Comparison of ENCODE assay signal across 19 cellular contexts in genomic region chr10:71679425-71679824, GRCh38. TPM values are rescaled to one million over a fixed set of nuclear protein-coding genes. Genes with fewer than 3 reads are reported as not detected.
A peak's percentile ranks its signal among the peaks of the same experiment; 100 is the strongest.
DNase-seq lines count a peak whose midpoint lies in the region; ATAC-seq, FAIRE-seq and TF ChIP-seq lines count a peak whose summit lies in the region.
"Had no signal": no experiment of that assay in that cellular context is flagged by ENCODE, and none has a peak within 500 bp of the region (broad histone marks: within the 10 kb centered on the region; RNA-seq: fewer than 3 reads in every experiment).

No MANE protein-coding gene starts in this region.

- H3K4me3 ChIP-seq in BLaER1 (no peak overlapping the region), K562 (no peak overlapping the region), left ventricle myocardium inferior (no peak overlapping the region), neuronal stem cell (ENCODE audit: low read length in 2 of 2) (no peak overlapping the region), stomach (no peak overlapping the region)
- H3K4me3 ChIP-seq: GM23248 had no signal

- no peak overlapping the region for H3K14ac ChIP-seq in neuronal stem cell (ENCODE audit: low read length)

- H3K9me3 ChIP-seq in BLaER1 (no peaks in the 10 kb centered on the region), K562 (replicated peaks; ENCODE audit: control insufficient read depth, insufficient read depth, low read depth, low read length) (no peaks in the 10 kb centered on the region), left ventricle myocardium inferior (replicated peaks) (no peaks in the 10 kb centered on the region), neuronal stem cell (replicated peaks in 1 of 2; ENCODE audit: control insufficient read depth in 2 of 2, insufficient read depth in 1 of 2, low read depth in 1 of 2, low read length in 2 of 2) (no peaks in the 10 kb centered on the region), stomach (no peaks in the 10 kb centered on the region)
- H3K9me3 ChIP-seq: Caco-2 had no signal

- no peak overlapping the region for H3K23ac ChIP-seq in neuronal stem cell (ENCODE audit: low read depth, low read length, poor library complexity)

- no peaks in the 10 kb centered on the region for H3K9me1 ChIP-seq in K562 (ENCODE audit: control insufficient read depth, insufficient read depth, low read length)

- DNase-seq in K562 (ENCODE audit: extremely low read depth in 1 of 4, low spot score in 3 of 4) (no peak), left ventricle myocardium inferior (peak; percentile 52), neuronal stem cell (ENCODE audit: low spot score) (no peak), stomach (no peak)
- DNase-seq: Caco-2; CD8-positive, alpha-beta T cell; DND-41; GDM1; GM23248 had no signal

- WGBS in K562 (ENCODE audit: insufficient coverage, low coverage, missing lambda C conversion rate): 45% methylated on average over 9 of the region's 9 CpGs
- no CpG with 5 or more reads among the region's 9 CpGs for WGBS in neuronal stem cell (ENCODE audit: extremely low coverage in 2 of 2, insufficient read length in 2 of 2, insufficient replicate concordance in 1 of 2), 2 donors
- WGBS in stomach, 5 donors: 68 to 80% (median 78%) methylated on average over 8 to 9 of the region's 9 CpGs

- TF ChIP-seq POLR2A in K562 (conservative IDR thresholded peaks at IDR 0.05) (no peak), stomach (IDR thresholded peaks at IDR 0.05) (no peak)

- no peaks in the 10 kb centered on the region for H3K27me3 ChIP-seq in BLaER1
- no peaks in the 10 kb centered on the region for H3K27me3 ChIP-seq in K562 (ENCODE audit: control insufficient read depth in 2 of 2, insufficient read depth in 2 of 2, low read length in 2 of 2)
- peaks cover 2% of the 10 kb centered on the region for H3K27me3 ChIP-seq in left ventricle myocardium inferior (ENCODE audit: low read depth)
- H3K27me3 ChIP-seq in neuronal stem cell (ENCODE audit: control insufficient read depth in 3 of 3, insufficient read depth in 3 of 3, low read depth in 1 of 3, low read length in 3 of 3): peaks cover 0 to 8% (median 0%) of the 10 kb centered on the region in 3 experiments
- H3K27me3 ChIP-seq in stomach: no peaks in the 10 kb centered on the region

- FAIRE-seq in K562 (lab: Jason Lieb, UNC): no peak
- FAIRE-seq: A204.1, GM12892, GM19239, H54 had no signal

- CTCF ChIA-PET in K562 (lab: Yijun Ruan, JAX; ENCODE audit: low intra/inter-chr PET ratio): no interaction called here

- TF ChIP-seq CTCF in K562 (IDR thresholded peaks at IDR 0.05 in 2 of 3, conservative IDR thresholded peaks at IDR 0.05 in 1 of 3; ENCODE audit: insufficient read depth in 2 of 3, low read depth in 1 of 3, low read length in 3 of 3) (no peak), left ventricle myocardium inferior (IDR thresholded peaks at IDR 0.05; ENCODE audit: borderline replicate concordance) (no peak), stomach (IDR thresholded peaks at IDR 0.05) (no peak)

- ATAC-seq in K562: no peak; the same call in 1 of the 3 replicates
- no peak for ATAC-seq in HG02870 (IDR thresholded peaks at IDR 0.05; ENCODE audit: unreplicated experiment)
- ATAC-seq in GM21825 (IDR thresholded peaks at IDR 0.05; ENCODE audit: unreplicated experiment): no peak
- no peak for ATAC-seq in GM21360 (IDR thresholded peaks at IDR 0.05; ENCODE audit: unreplicated experiment)
- ATAC-seq: CD8-positive, alpha-beta T cell; HCT116 had no signal

- peak overlapping the region; percentile 88 for H2BK12ac ChIP-seq in neuronal stem cell (ENCODE audit: low read length)

- in situ Hi-C loops in K562 (cut with MboI): no loop called here

- H3K18ac ChIP-seq in neuronal stem cell (ENCODE audit: low read length): peak overlapping the region; percentile 84

- H3K4me2 ChIP-seq in BLaER1: peak overlapping the region; percentile 27
- H3K4me2 ChIP-seq in K562 (ENCODE audit: insufficient read depth, low read length): no peak overlapping the region
- H3K4me2 ChIP-seq in neuronal stem cell (ENCODE audit: insufficient read depth, low read length, poor library complexity, severe bottlenecking): no peak overlapping the region

- no peak for TF ChIP-seq RAD21 in K562 (CRISPR knock-in tag; conservative IDR thresholded peaks at IDR 0.05 in 1 of 2, IDR thresholded peaks at IDR 0.05 in 1 of 2)

- H3K79me1 ChIP-seq in neuronal stem cell (ENCODE audit: low read depth, low read length): no peaks in the 10 kb centered on the region

- H3K36me3 ChIP-seq in BLaER1 (no peaks in the 10 kb centered on the region), K562 (ENCODE audit: control insufficient read depth, insufficient read depth, low read length) (no peaks in the 10 kb centered on the region), left ventricle myocardium inferior (no peaks in the 10 kb centered on the region), neuronal stem cell (replicated peaks in 1 of 2; ENCODE audit: control insufficient read depth in 2 of 2, insufficient read depth in 2 of 2, low read length in 2 of 2) (no peaks in the 10 kb centered on the region), stomach (no peaks in the 10 kb centered on the region)

- H3K4ac ChIP-seq in neuronal stem cell (ENCODE audit: low read length): no peak overlapping the region

- no peak overlapping the region for H2BK15ac ChIP-seq in neuronal stem cell (ENCODE audit: low read length)

- no TSS peak for BruUV-seq in K562 (replicated peaks; lab: Mats Ljungman, UMichigan)

- H2BK120ac ChIP-seq in neuronal stem cell (ENCODE audit: low read depth, low read length): no peak overlapping the region

- H3K9ac ChIP-seq in BLaER1: no peak overlapping the region
- H3K9ac ChIP-seq in K562 (ENCODE audit: insufficient read depth in 1 of 2, low read depth in 2 of 2, low read length in 2 of 2): peak overlapping the region in 1 of 2 experiments; percentile 18; a peak in 2 of 4 replicates
- peak overlapping the region; percentile 50 for H3K9ac ChIP-seq in neuronal stem cell (ENCODE audit: low read depth, low read length, poor library complexity)
- H3K9ac ChIP-seq: GM23248 had no signal

- H2AFZ ChIP-seq in K562 (ENCODE audit: low read depth, low read length) (peak overlapping the region; percentile 11; the same call in 1 of the 2 replicates), neuronal stem cell (ENCODE audit: low read length) (no peak overlapping the region)
- H2AFZ ChIP-seq: GM23248 had no signal

- H2BK5ac ChIP-seq in neuronal stem cell (ENCODE audit: low read length): no peak overlapping the region

- intact Hi-C loops in K562 (cut with micrococcal nuclease): no loop called here
- intact Hi-C loops in left ventricle myocardium inferior (cut with micrococcal nuclease): no loop called here
- intact Hi-C loops in stomach (cut with DNase I; ENCODE audit: low total_unique reads): no loop called here

- no peak overlapping the region for H3K27ac ChIP-seq in BLaER1
- no peak overlapping the region for H3K27ac ChIP-seq in K562 (ENCODE audit: extremely low read depth, low read depth, low read length)
- H3K27ac ChIP-seq in left ventricle myocardium inferior (replicated peaks): peak overlapping the region; percentile 84
- H3K27ac ChIP-seq in neuronal stem cell (replicated peaks; ENCODE audit: low read length): no peak overlapping the region
- H3K27ac ChIP-seq in stomach: no peak overlapping the region
- H3K27ac ChIP-seq: GM23248 had no signal

- no peak overlapping the region for H4K8ac ChIP-seq in neuronal stem cell (ENCODE audit: low read depth, low read length)

- no peaks in the 10 kb centered on the region for H3K79me2 ChIP-seq in K562 (ENCODE audit: control insufficient read depth, insufficient read depth, low read length)

- H3K4me1 ChIP-seq in BLaER1 (peaks cover 21% of the 10 kb centered on the region), K562 (replicated peaks in 1 of 2; ENCODE audit: control insufficient read depth in 2 of 2, insufficient read depth in 2 of 2, low read length in 2 of 2) (peaks cover 5 to 16% of the 10 kb centered on the region in 2 experiments), left ventricle myocardium inferior (peaks cover 49% of the 10 kb centered on the region), neuronal stem cell (ENCODE audit: control insufficient read depth in 2 of 2, insufficient read depth in 1 of 2, low read depth in 1 of 2, low read length in 2 of 2) (peaks cover 0 to 3% of the 10 kb centered on the region in 2 donors), stomach (peaks cover 0 to 4% (median 1%) of the 10 kb centered on the region in 4 donors)
- H3K4me1 ChIP-seq: Caco-2 had no signal

- TF ChIP-seq EP300 in K562 (IDR thresholded peaks at IDR 0.05; ENCODE audit: low read length) (no peak), stomach (IDR thresholded peaks at IDR 0.05) (no peak)

- POLR2A ChIA-PET in K562 (lab: Yijun Ruan, JAX): interaction anchor here (0.6 to 1.1 kb wide), 3 partner anchors 17 to 34 kb away, joined by 3 read pairs; no protein-coding TSS in a partner anchor

- H2AK5ac ChIP-seq in neuronal stem cell (ENCODE audit: low read depth, low read length): peak overlapping the region; percentile 86

- H4K91ac ChIP-seq in neuronal stem cell (ENCODE audit: low read depth, low read length, poor library complexity): no peak overlapping the region

- no peaks in the 10 kb centered on the region for H4K20me1 ChIP-seq in BLaER1
- H4K20me1 ChIP-seq in K562 (replicated peaks; ENCODE audit: control insufficient read depth, insufficient read depth, low read length): no peaks in the 10 kb centered on the region

TF ChIP-seq in K562, 482 proteins besides CTCF, POLR2A, EP300 and RAD21 (continues in another document):
- no peak for TF ChIP-seq ZNF778 (CRISPR knock-in tag; IDR thresholded peaks at IDR 0.05)

RNA-seq across cellular contexts. Expression of gene C10orf105, which starts 40.2 kb away (rescaled TPM):
- total RNA-seq in K562 (2011; cell fraction: chromatin; rRNA removed; ENCODE audit: low replicate concordance): 0.09 TPM in 1 of 2 replicates, not detected in the other
- 0.17 TPM in 1 of 2 replicates, not detected in the other for total RNA-seq in K562 (2011; cell fraction: nucleolus; rRNA removed)
- total RNA-seq in K562 (2011; cell fraction: nucleoplasm; rRNA removed): not detected in 2 replicates
- not detected in 2 replicates for total RNA-seq in K562 (2014; rRNA removed)
- 0.03 and 0.04 TPM in 2 replicates for total RNA-seq in K562 (2014; rRNA removed; fragmentation: Illumina TruSeq; extraction: Trizol)
- 0.15 and 0.25 TPM in 2 replicates for total RNA-seq in K562 (2015; rRNA removed; fragmentation: Illumina TruSeq; extraction: Trizol)
- 0.09 TPM in 2 replicates for total RNA-seq in K562 (2021)
- 0.04 TPM in 2 replicates for polyA plus RNA-seq in K562 (2011; rRNA removed)
- 0.01 and 0.12 TPM in 2 replicates for polyA plus RNA-seq in K562 (2011; cell fraction: cytosol; rRNA removed)
- 0.10 TPM in 1 of 2 replicates, not detected in the other for polyA plus RNA-seq in K562 (2011; cell fraction: nucleus; rRNA removed)
- 0.40 and 0.58 TPM in 2 replicates for polyA plus RNA-seq in K562 (2012)
- polyA plus RNA-seq in K562 (2014; fragmentation: Illumina TruSeq; extraction: Trizol): 0.03 and 0.07 TPM in 2 replicates
- polyA plus RNA-seq in K562 (2014; fragmentation: Nextera tagmentation; extraction: Ambion mirVana): not detected
- polyA plus RNA-seq in K562 (2014; rRNA removed): 0.04 and 0.11 TPM in 2 replicates
- 0.18 TPM in 1 of 2 replicates, not detected in the other for polyA minus RNA-seq in K562 (2011; rRNA and poly(A)+ RNA removed)
- 0.19 TPM in 1 of 2 replicates, not detected in the other for polyA minus RNA-seq in K562 (2011; cell fraction: cytosol; rRNA and poly(A)+ RNA removed)
- polyA minus RNA-seq in K562 (2011; cell fraction: nucleus; rRNA and poly(A)+ RNA removed): under 0.01 and 0.11 TPM in 2 replicates
- total RNA-seq in left ventricle myocardium inferior: 0.05 TPM
- 1.4 TPM for polyA plus RNA-seq in neuronal stem cell (2013, experiment 1 of 2)
- polyA plus RNA-seq in neuronal stem cell (2013, experiment 2 of 2): 1.3 TPM
- total RNA-seq in stomach: not detected
- under 1 TPM in 1 of 3 donors, not detected in 2; 0.03 TPM for polyA plus RNA-seq in stomach
- total RNA-seq: B cell, Caco-2, GM23248 had no signal
- polyA plus RNA-seq: GM23248 had no signal
